In the genomic region with DNA sequence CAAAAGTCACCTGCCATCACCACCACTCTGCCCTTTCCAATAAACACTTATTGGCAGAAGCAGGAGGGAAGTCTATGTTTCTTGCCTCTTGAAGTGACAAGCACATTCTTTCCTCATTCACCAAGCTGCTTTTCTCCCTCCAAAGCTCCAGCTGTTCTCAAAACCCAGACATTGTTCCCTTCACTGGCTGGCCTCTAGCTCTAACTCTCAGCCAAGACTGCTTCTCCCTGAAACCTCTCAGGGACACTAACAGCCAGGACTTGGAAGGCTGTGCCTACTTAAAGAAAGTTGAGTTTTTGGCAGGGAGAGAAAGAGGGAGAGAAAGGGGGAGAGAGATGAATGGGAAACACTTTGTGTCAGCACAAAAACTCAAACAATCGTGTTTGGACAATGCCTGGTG, we compare ENCODE assay signal across 16 cellular contexts.
A peak's percentile ranks its signal among the peaks of the same experiment; 100 is the strongest.
DNase-seq lines count a peak whose midpoint lies in the region; ATAC-seq, FAIRE-seq and TF ChIP-seq lines count a peak whose summit lies in the region.
"Had no signal": no experiment of that assay in that cellular context is flagged by ENCODE, and none has a peak within 500 bp of the region (broad histone marks: within the 10 kb centered on the region; RNA-seq: fewer than 3 reads in every experiment).

No MANE protein-coding gene starts in this region.

- ATAC-seq in GM18498 (IDR thresholded peaks at IDR 0.05; ENCODE audit: unreplicated experiment), result no peak
- ATAC-seq: GM12878 had no signal

- POLR2A ChIA-PET in endothelial cell of umbilical vein (lab: Charles Lee), result no interaction called here

- H2AFZ ChIP-seq in endothelial cell of umbilical vein (ENCODE audit: low read depth, low read length), result peak overlapping the region; percentile 52
- H2AFZ ChIP-seq: parathyroid adenoma had no signal

- intact Hi-C loops in endothelial cell of umbilical vein (cut with micrococcal nuclease), result loop anchor here (5.0 to 10.0 kb wide), 2 partner anchors 405 to 653 kb away; a partner anchor contains a TSS

- dilution Hi-C loops in endothelial cell of umbilical vein (cut with MboI; ENCODE audit: extremely low pct_ligation_motif_present, low sequenced_read_pairs), result no loop called here

- no peaks in the 10 kb centered on the region for H3K27me3 ChIP-seq in endothelial cell of umbilical vein (ENCODE audit: control insufficient read depth in 2 of 2, insufficient read depth in 2 of 2, low read length in 2 of 2)
- H3K27me3 ChIP-seq in subcutaneous abdominal adipose tissue (ENCODE audit: control insufficient read depth in 5 of 5, insufficient read depth in 4 of 5, low read length in 5 of 5), result no peaks in the 10 kb centered on the region
- H3K27me3 ChIP-seq: Peyer's patch had no signal

- H3K9me3 ChIP-seq in endothelial cell of umbilical vein (replicated peaks; ENCODE audit: control insufficient read depth, insufficient read depth, low read length), result no peaks in the 10 kb centered on the region
- peaks cover 0 to 3% (median 0%) of the 10 kb centered on the region in 5 donors for H3K9me3 ChIP-seq in subcutaneous abdominal adipose tissue (ENCODE audit: control insufficient read depth in 5 of 5, low read length in 5 of 5)
- H3K9me3 ChIP-seq: Peyer's patch had no signal

- no peak for TF ChIP-seq CTCF in endothelial cell of umbilical vein (IDR thresholded peaks at IDR 0.05; ENCODE audit: extremely low read depth in 1 of 2, insufficient read depth in 1 of 2, low read depth in 1 of 2, low read length in 2 of 2)

- no peak overlapping the region for H3K4me3 ChIP-seq in endothelial cell of umbilical vein (replicated peaks in 1 of 3; ENCODE audit: insufficient read depth in 1 of 3, low read depth in 1 of 3, low read length in 3 of 3)
- H3K4me3 ChIP-seq in subcutaneous abdominal adipose tissue (ENCODE audit: low read depth in 1 of 5, low read length in 5 of 5), result no peak overlapping the region
- H3K4me3 ChIP-seq: GM12878, Peyer's patch had no signal

- CTCF ChIA-PET in endothelial cell of umbilical vein (lab: Charles Lee), result no interaction called here

- H3K36me3 ChIP-seq in endothelial cell of umbilical vein (ENCODE audit: control insufficient read depth in 2 of 2, extremely low read depth in 1 of 2, insufficient read depth in 2 of 2, low read length in 2 of 2) (no peaks in the 10 kb centered on the region), subcutaneous abdominal adipose tissue (ENCODE audit: control insufficient read depth in 5 of 5, insufficient read depth in 5 of 5, low read length in 5 of 5) (no peaks in the 10 kb centered on the region)
- H3K36me3 ChIP-seq: Peyer's patch had no signal

- no peak for TF ChIP-seq POLR2A in endothelial cell of umbilical vein (IDR thresholded peaks at IDR 0.05; ENCODE audit: low read depth, low read length)

- no peaks in the 10 kb centered on the region for H3K9me1 ChIP-seq in endothelial cell of umbilical vein (replicated peaks; ENCODE audit: control insufficient read depth, extremely low read depth, insufficient read depth, low read length)

- H3K9ac ChIP-seq in endothelial cell of umbilical vein (replicated peaks; ENCODE audit: extremely low read depth, insufficient read depth, low read length) (no peak overlapping the region), subcutaneous abdominal adipose tissue (ENCODE audit: low read length in 5 of 5) (peak overlapping the region in 2 of 5 donors; percentile 35 to 66)
- H3K9ac ChIP-seq: parathyroid adenoma had no signal

- peak; percentile 66 for DNase-seq in LHCN-M2 (ENCODE audit: low read depth)
- DNase-seq in endothelial cell of umbilical vein (ENCODE audit: low read depth, low spot score), result no peak
- DNase-seq in left kidney (ENCODE audit: low read depth, low spot score), result peak; percentile 17
- DNase-seq in urothelium cell line (ENCODE audit: low spot score), result no peak
- no peak for DNase-seq in activated T-cell treated with anti-CD3 and anti-CD28 coated beads, Interleukin-2, amount 50 U/mL, for 1 hour
- no peak for DNase-seq in NCI-H1694 (lab: John Stamatoyannopoulos, UW)
- DNase-seq: activated CD4-positive, alpha-beta T cell treated with anti-CD3 and anti-CD28 coated beads for 4 hours; DMS79 treated with DMSO at 0.1 percent for 48 hours; mesendoderm; NCI-H1436; NCI-H510A; Peyer's patch had no signal

- H3K27ac ChIP-seq in endothelial cell of umbilical vein (ENCODE audit: insufficient read depth, low read depth, low read length) (no peak overlapping the region), subcutaneous abdominal adipose tissue (ENCODE audit: low read depth, low read length) (peak overlapping the region; percentile 21)
- H3K27ac ChIP-seq: parathyroid adenoma, Peyer's patch had no signal

- H3K4me2 ChIP-seq in endothelial cell of umbilical vein (ENCODE audit: insufficient read depth, low read length), result no peak overlapping the region

- H4K20me1 ChIP-seq in endothelial cell of umbilical vein (replicated peaks; ENCODE audit: control insufficient read depth, extremely low read depth, insufficient read depth, low read length), result no peaks in the 10 kb centered on the region

- FAIRE-seq in endothelial cell of umbilical vein (lab: Jason Lieb, UNC) (no peak), urothelium cell line (lab: Jason Lieb, UNC) (no peak)
- FAIRE-seq: GM12878 had no signal

- H3K4me1 ChIP-seq in endothelial cell of umbilical vein (ENCODE audit: control insufficient read depth, extremely low read depth, insufficient read depth, low read length) (peaks cover 34% of the 10 kb centered on the region), subcutaneous abdominal adipose tissue (ENCODE audit: control insufficient read depth in 5 of 5, insufficient read depth in 5 of 5, low read length in 5 of 5) (peaks cover 0 to 22% (median 12%) of the 10 kb centered on the region in 5 donors)
- H3K4me1 ChIP-seq: parathyroid adenoma, Peyer's patch had no signal

- no TSS peak for BruUV-seq in endothelial cell of umbilical vein (replicated peaks; lab: Mats Ljungman, UMichigan)

- H3K79me2 ChIP-seq in endothelial cell of umbilical vein (ENCODE audit: control insufficient read depth, insufficient read depth, low read length), result no peaks in the 10 kb centered on the region
- H3K79me2 ChIP-seq: parathyroid adenoma had no signal

TF ChIP-seq in endothelial cell of umbilical vein, 7 proteins besides CTCF, POLR2A, EP300 and RAD21:
- no peak for TF ChIP-seq POLR2AphosphoS5 (IDR thresholded peaks at IDR 0.05; ENCODE audit: insufficient read depth, low read depth, low read length)
- TF ChIP-seq, protein P1, sequence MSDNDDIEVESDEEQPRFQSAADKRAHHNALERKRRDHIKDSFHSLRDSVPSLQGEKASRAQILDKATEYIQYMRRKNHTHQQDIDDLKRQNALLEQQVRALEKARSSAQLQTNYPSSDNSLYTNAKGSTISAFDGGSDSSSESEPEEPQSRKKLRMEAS (IDR thresholded peaks at IDR 0.05; ENCODE audit: insufficient read depth, insufficient read length), result no peak
- TF ChIP-seq JUN (IDR thresholded peaks at IDR 0.05; ENCODE audit: borderline replicate concordance, insufficient read depth, insufficient read length, low read depth), result no peak
- no peak for TF ChIP-seq EZH2 (IDR thresholded peaks at IDR 0.05; ENCODE audit: borderline replicate concordance, low read depth, low read length, severe bottlenecking)
- no peak for TF ChIP-seq GATA2 (IDR thresholded peaks at IDR 0.05; ENCODE audit: insufficient read depth, insufficient read length, low read depth, low read length)

Comparison
In these comparisons a context has a peak if more than half of its experiments do, and no peak if none do; other contexts are left out.
1. DNase-seq: peak in LHCN-M2 (single experiment) and left kidney (single experiment); none in endothelial cell of umbilical vein (single experiment), urothelium cell line (single experiment), activated T-cell treated with anti-CD3 and anti-CD28 coated beads, Interleukin-2, amount 50 U/mL, for 1 hour (single experiment) and NCI-H1694 (single experiment).